Comparison of ENCODE assay signal across 8 cellular contexts in the genomic region with DNA sequence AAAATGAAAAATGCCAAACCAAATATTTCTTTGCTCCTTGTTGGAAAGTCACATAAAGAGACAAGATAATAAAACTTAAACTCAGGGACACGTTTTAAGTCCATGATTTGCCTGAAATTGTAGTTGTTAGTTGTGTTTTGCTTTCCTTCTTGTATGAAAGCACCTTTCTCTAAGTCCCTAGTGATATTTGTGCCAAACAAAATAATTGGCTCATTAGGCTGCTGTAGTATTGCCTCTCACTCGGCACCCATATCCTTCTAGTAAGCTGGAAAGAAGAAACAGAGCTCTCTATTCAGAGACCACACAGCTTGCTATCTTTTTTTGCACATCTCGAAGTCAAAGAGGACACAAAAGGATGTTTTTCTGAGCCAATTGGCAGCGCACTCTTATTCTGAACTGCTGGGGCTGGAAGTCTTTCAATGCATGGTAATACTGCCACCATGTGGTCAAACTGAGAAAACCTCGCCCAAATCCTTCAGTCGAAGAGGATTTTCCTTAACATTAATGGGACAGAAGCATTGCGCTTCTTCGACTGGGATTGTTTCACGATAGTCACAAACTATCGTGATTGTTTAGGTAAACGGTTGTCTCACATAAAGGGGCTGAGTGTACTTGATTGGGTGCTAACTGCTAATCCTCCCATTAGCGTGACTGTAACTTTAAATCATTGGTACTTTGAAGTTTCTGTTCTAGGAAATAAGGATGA.
DNase-seq lines count a peak whose midpoint lies in the region; ATAC-seq, FAIRE-seq and TF ChIP-seq lines count a peak whose summit lies in the region.

No MANE protein-coding gene starts in this region.

- TF ChIP-seq CTCF in brain microvascular endothelial cell (IDR thresholded peaks at IDR 0.05; ENCODE audit: low read depth, low read length, missing control alignments): peak; percentile 82

- no peak overlapping the region for H3K4me3 ChIP-seq in brain microvascular endothelial cell (ENCODE audit: low read depth, low read length)

- H3K27ac ChIP-seq in brain microvascular endothelial cell: no peak overlapping the region

- in situ Hi-C loops in brain microvascular endothelial cell (cut with HindIII; ENCODE audit: low pct_ligation_motif_present, low sequenced_read_pairs): no loop called here

- H3K27me3 ChIP-seq in brain microvascular endothelial cell (replicated peaks): no peaks in the 10 kb centered on the region

- FAIRE-seq in A204.1 (lab: Jason Lieb, UNC): peak; percentile 95

- DNase-seq in NCI-H1694 treated with DMSO at 0.1 percent for 48 hours (lab: John Stamatoyannopoulos, UW): peak; percentile 60
- DNase-seq in T1000 (lab: John Stamatoyannopoulos, UW): peak; percentile 72
- peak; percentile 61 for DNase-seq in brain microvascular endothelial cell
- peak; percentile 79 for DNase-seq in iPS-NIHi7 (ENCODE audit: extremely low spot score)
- DNase-seq in stimulated activated CD4-positive, alpha-beta T cell treated with anti-CD3 and anti-CD28 coated beads, Interleukin-12 subunit alpha, Interleukin-12 subunit beta, amount 100 ng/mL, for 48 hours (ENCODE audit: low read depth in 2 of 3, low spot score in 1 of 3): peak; percentile 1 to 46 (median 20)

- ATAC-seq in GM18499 (IDR thresholded peaks at IDR 0.05; ENCODE audit: insufficient read depth, unreplicated experiment) (peak; percentile 70), HG02938 (IDR thresholded peaks at IDR 0.05; ENCODE audit: unreplicated experiment) (peak; percentile 71)

- no peaks in the 10 kb centered on the region for H3K36me3 ChIP-seq in brain microvascular endothelial cell (replicated peaks)

Comparison
In these comparisons a context has a peak if more than half of its experiments do, and no peak if none do; other contexts are left out.
1. DNase-seq: peak in every context shown above with its lines; median percentile 79 in iPS-NIHi7; 72 in T1000; 61 in brain microvascular endothelial cell; 60 in NCI-H1694 treated with DMSO at 0.1 percent for 48 hours; 20 in stimulated activated CD4-positive, alpha-beta T cell treated with anti-CD3 and anti-CD28 coated beads, Interleukin-12 subunit alpha, Interleukin-12 subunit beta, amount 100 ng/mL, for 48 hours.